Comparison of ENCODE assay signal across 10 cellular contexts in the genomic region with DNA sequence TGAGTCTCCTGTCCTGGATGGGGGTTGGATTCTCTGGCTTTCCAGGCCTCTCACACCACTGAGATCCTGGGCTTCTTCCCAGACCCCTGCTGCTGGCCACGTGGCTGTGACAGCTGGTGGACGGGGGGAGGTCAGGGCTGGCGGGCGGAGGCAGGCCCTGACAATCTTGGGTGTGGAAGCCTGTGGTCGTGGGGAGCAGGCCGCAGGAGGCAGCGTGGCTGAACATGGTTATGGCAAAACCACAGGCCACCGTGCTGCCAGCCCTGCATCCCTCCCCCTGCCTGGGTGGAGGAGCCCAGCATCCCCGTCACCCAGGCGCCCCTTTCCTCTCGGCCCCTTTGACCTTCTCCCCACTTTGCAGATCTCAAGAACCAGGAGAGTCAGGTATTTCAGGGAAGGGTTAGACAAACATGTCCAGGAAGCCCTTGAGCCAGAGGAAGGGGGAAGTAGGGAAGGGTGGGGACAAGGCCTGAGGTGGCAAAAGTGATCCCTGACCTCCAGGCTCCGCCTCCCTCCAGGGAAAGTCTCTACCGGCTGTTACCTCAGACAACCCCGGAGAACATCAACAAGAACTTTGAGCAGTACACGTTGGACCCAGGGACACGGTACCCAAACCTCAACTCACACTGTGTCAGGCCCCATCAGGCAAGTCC.
A peak's percentile ranks its signal among the peaks of the same experiment; 100 is the strongest.
DNase-seq lines count a peak whose midpoint lies in the region; ATAC-seq and TF ChIP-seq lines count a peak whose summit lies in the region.
"Had no signal": no experiment of that assay in that cellular context is flagged by ENCODE, and none has a peak within 500 bp of the region (broad histone marks: within the 10 kb centered on the region; RNA-seq: fewer than 3 reads in every experiment).

No MANE protein-coding gene starts in this region.

- H3K27ac Mint-ChIP-seq in activated CD4-positive, alpha-beta T cell treated with anti-CD3 and anti-CD28 coated beads, Interleukin-2, amount 10 ng/mL, durations not matched to agents 24 days and 14 days: peak overlapping the region; percentile 48
- peak overlapping the region in 4 of 9 donors; percentile 5 to 91 (median 58) for H3K27ac Mint-ChIP-seq in naive thymus-derived CD4-positive, alpha-beta T cell

- H3K27ac ChIP-seq in liver (ENCODE audit: low read depth in 1 of 2, low read length in 2 of 2) (peak overlapping the region in 1 of 2 donors; percentile 15), upper lobe of right lung (peak overlapping the region; percentile 76)
- no peak overlapping the region for H3K27ac ChIP-seq in naive thymus-derived CD4-positive, alpha-beta T cell (ENCODE audit: low read depth, low read length)
- H3K27ac ChIP-seq: A549 had no signal

- POLR2A ChIA-PET in naive thymus-derived CD4-positive, alpha-beta T cell (lab: Charles Lee): no interaction called here

- WGBS in liver: 57% methylated on average over 16 of the region's 16 CpGs

- H3K9me3 Mint-ChIP-seq in activated CD4-positive, alpha-beta T cell treated with anti-CD3 and anti-CD28 coated beads, Interleukin-2, amount 10 ng/mL, durations not matched to agents 24 days and 14 days: no peaks in the 10 kb centered on the region
- no peaks in the 10 kb centered on the region for H3K9me3 Mint-ChIP-seq in naive thymus-derived CD4-positive, alpha-beta T cell

- no peak for TF ChIP-seq RAD21 in liver (IDR thresholded peaks at IDR 0.05)

- intact Hi-C loops in activated CD4-positive, alpha-beta T cell treated with anti-CD3 and anti-CD28 coated beads, Interleukin-2, amount 10 ng/mL, durations not matched to agents 24 days and 14 days (cut with micrococcal nuclease): no loop called here
- intact Hi-C loops in upper lobe of right lung (cut with DNase I): no loop called here
- intact Hi-C loops in naive thymus-derived CD4-positive, alpha-beta T cell (cut with micrococcal nuclease): loop anchor here in 1 of 2 donors (5.0 kb wide), 1 partner anchor 135 kb away; no protein-coding TSS in a partner anchor

- ATAC-seq in upper lobe of right lung (peak; percentile 78), GM18868 (IDR thresholded peaks at IDR 0.05; ENCODE audit: unreplicated experiment) (no peak)
- no peak for ATAC-seq in naive thymus-derived CD4-positive, alpha-beta T cell
- ATAC-seq: A549 had no signal

- H3K4me1 ChIP-seq in liver (ENCODE audit: control insufficient read depth in 4 of 4, insufficient read depth in 4 of 4, low read length in 3 of 4): peaks cover 8 to 51% (median 38%) of the 10 kb centered on the region in 4 donors
- H3K4me1 ChIP-seq in upper lobe of right lung: peaks cover 65% of the 10 kb centered on the region
- H3K4me1 ChIP-seq in naive thymus-derived CD4-positive, alpha-beta T cell (ENCODE audit: control insufficient read depth in 2 of 2, insufficient read depth in 2 of 2, low read length in 2 of 2): peaks cover 36 to 42% of the 10 kb centered on the region in 2 donors

- H3K4me3 Mint-ChIP-seq in activated CD4-positive, alpha-beta T cell treated with anti-CD3 and anti-CD28 coated beads, Interleukin-2, amount 10 ng/mL, durations not matched to agents 24 days and 14 days: peak overlapping the region; percentile 43
- H3K4me3 Mint-ChIP-seq in naive thymus-derived CD4-positive, alpha-beta T cell: peak overlapping the region in 1 of 10 donors; percentile 29

- H3K27me3 ChIP-seq in liver (ENCODE audit: control insufficient read depth in 4 of 4, insufficient read depth in 4 of 4, low read length in 3 of 4) (no peaks in the 10 kb centered on the region), upper lobe of right lung (no peaks in the 10 kb centered on the region)
- H3K27me3 ChIP-seq in naive thymus-derived CD4-positive, alpha-beta T cell (ENCODE audit: control insufficient read depth in 2 of 2, insufficient read depth in 2 of 2, low read length in 2 of 2): no peaks in the 10 kb centered on the region

- H3K9me3 ChIP-seq in liver (ENCODE audit: control insufficient read depth in 4 of 4, low read length in 3 of 4): no peaks in the 10 kb centered on the region
- no peaks in the 10 kb centered on the region for H3K9me3 ChIP-seq in upper lobe of right lung
- H3K9me3 ChIP-seq in naive thymus-derived CD4-positive, alpha-beta T cell (ENCODE audit: control insufficient read depth in 2 of 3, low read length in 3 of 3): no peaks in the 10 kb centered on the region
- H3K9me3 ChIP-seq: A549 had no signal

- H3K36me3 Mint-ChIP-seq in activated CD4-positive, alpha-beta T cell treated with anti-CD3 and anti-CD28 coated beads, Interleukin-2, amount 10 ng/mL, durations not matched to agents 24 days and 14 days (ENCODE audit: low read depth): peaks cover 87% of the 10 kb centered on the region
- peaks cover 0 to 65% (median 5%) of the 10 kb centered on the region in 5 donors for H3K36me3 Mint-ChIP-seq in naive thymus-derived CD4-positive, alpha-beta T cell

- peaks cover 52% of the 10 kb centered on the region for H3K4me1 Mint-ChIP-seq in activated CD4-positive, alpha-beta T cell treated with anti-CD3 and anti-CD28 coated beads, Interleukin-2, amount 10 ng/mL, durations not matched to agents 24 days and 14 days
- H3K4me1 Mint-ChIP-seq in naive thymus-derived CD4-positive, alpha-beta T cell: peaks cover 34 to 56% (median 47%) of the 10 kb centered on the region in 7 donors

- TF ChIP-seq CTCF in liver (IDR thresholded peaks at IDR 0.05; ENCODE audit: low read depth, low read length, missing input control) (no peak), upper lobe of right lung (IDR thresholded peaks at IDR 0.05) (no peak)

- H3K36me3 ChIP-seq in liver (ENCODE audit: control insufficient read depth in 4 of 4, insufficient read depth in 3 of 4, low read depth in 1 of 4, low read length in 3 of 4) (peaks cover 0 to 23% (median 9%) of the 10 kb centered on the region in 4 donors), upper lobe of right lung (peaks cover 37% of the 10 kb centered on the region)
- H3K36me3 ChIP-seq in naive thymus-derived CD4-positive, alpha-beta T cell (ENCODE audit: control insufficient read depth in 2 of 3, insufficient read depth in 3 of 3, low read length in 3 of 3): peaks cover 0 to 3% (median 0%) of the 10 kb centered on the region in 3 experiments

- CTCF ChIA-PET in naive thymus-derived CD4-positive, alpha-beta T cell (lab: Charles Lee): interaction anchor here (4.3 kb wide), 1 partner anchor 14 kb away, joined by 38 read pairs; no protein-coding TSS in a partner anchor

- no peaks in the 10 kb centered on the region for H3K27me3 Mint-ChIP-seq in activated CD4-positive, alpha-beta T cell treated with anti-CD3 and anti-CD28 coated beads, Interleukin-2, amount 10 ng/mL, durations not matched to agents 24 days and 14 days
- no peaks in the 10 kb centered on the region for H3K27me3 Mint-ChIP-seq in naive thymus-derived CD4-positive, alpha-beta T cell

- H3K4me3 ChIP-seq in liver (ENCODE audit: low read depth in 1 of 3, low read length in 3 of 3): no peak overlapping the region
- H3K4me3 ChIP-seq in upper lobe of right lung: no peak overlapping the region
- H3K4me3 ChIP-seq in naive thymus-derived CD4-positive, alpha-beta T cell (ENCODE audit: low read length): no peak overlapping the region
- H3K4me3 ChIP-seq: A549 had no signal

- H3K9ac ChIP-seq in liver (ENCODE audit: low read depth in 1 of 2, low read length in 2 of 2): no peak overlapping the region

- no peak for DNase-seq in activated CD4-positive, alpha-beta T cell treated with anti-CD3 and anti-CD28 coated beads, Interleukin-2, amount 10 ng/mL, durations not matched to agents 24 days and 14 days
- no peak for DNase-seq in activated CD4-positive, alpha-beta T cell treated with anti-CD3 and anti-CD28 coated beads, Interleukin-2, amount 50 U/mL, for 4 hours
- peak; percentile 35 to 74 for DNase-seq in cerebellar nuclear complex (lab: John Stamatoyannopoulos, UW)
- peak; percentile 82 for DNase-seq in upper lobe of right lung
- DNase-seq in naive thymus-derived CD4-positive, alpha-beta T cell: no peak
- no peak for DNase-seq in NCI-H1930 (lab: John Stamatoyannopoulos, UW)
- DNase-seq: KG1 had no signal

TF ChIP-seq in liver, 16 proteins besides CTCF, POLR2A, EP300 and RAD21 (continues in another document):
- TF ChIP-seq, protein P1, sequence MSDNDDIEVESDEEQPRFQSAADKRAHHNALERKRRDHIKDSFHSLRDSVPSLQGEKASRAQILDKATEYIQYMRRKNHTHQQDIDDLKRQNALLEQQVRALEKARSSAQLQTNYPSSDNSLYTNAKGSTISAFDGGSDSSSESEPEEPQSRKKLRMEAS (IDR thresholded peaks at IDR 0.05): no peak
- TF ChIP-seq FOXA1 (IDR thresholded peaks at IDR 0.05) (peak; percentile 65), NR2F2 (IDR thresholded peaks at IDR 0.05) (peak; percentile 50), JUND (IDR thresholded peaks at IDR 0.05) (peak in 1 of 2 donors; percentile 13), HNF4A (conservative IDR thresholded peaks at IDR 0.05) (peak; percentile 98 to 99), TAF1 (conservative IDR thresholded peaks at IDR 0.05) (no peak), GABPA (IDR thresholded peaks at IDR 0.05 in 1 of 2, conservative IDR thresholded peaks at IDR 0.05 in 1 of 2) (no peak), FOXA2 (IDR thresholded peaks at IDR 0.05) (peak; percentile 63), RXRA (IDR thresholded peaks at IDR 0.05) (peak; percentile 95 to 97), HNF4G (IDR thresholded peaks at IDR 0.05) (peak; percentile 98), YY1 (IDR thresholded peaks at IDR 0.05) (no peak)
- TF ChIP-seq, protein P2, sequence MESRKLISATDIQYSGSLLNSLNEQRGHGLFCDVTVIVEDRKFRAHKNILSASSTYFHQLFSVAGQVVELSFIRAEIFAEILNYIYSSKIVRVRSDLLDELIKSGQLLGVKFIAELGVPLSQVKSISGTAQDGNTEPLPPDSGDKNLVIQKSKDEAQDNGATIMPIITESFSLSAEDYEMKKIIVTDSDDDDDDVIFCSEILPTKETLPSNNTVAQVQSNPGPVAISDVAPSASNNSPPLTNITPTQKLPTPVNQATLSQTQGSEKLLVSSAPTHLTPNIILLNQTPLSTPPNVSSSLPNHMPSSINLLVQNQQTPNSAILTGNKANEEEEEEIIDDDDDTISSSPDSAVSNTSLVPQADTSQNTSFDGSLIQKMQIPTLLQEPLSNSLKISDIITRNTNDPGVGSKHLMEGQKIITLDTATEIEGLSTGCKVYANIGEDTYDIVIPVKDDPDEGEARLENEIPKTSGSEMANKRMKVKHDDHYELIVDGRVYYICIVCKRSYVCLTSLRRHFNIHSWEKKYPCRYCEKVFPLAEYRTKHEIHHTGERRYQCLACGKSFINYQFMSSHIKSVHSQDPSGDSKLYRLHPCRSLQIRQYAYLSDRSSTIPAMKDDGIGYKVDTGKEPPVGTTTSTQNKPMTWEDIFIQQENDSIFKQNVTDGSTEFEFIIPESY (IDR thresholded peaks at IDR 0.05): no peak

Comparison
In these comparisons a context has a peak if more than half of its experiments do, and no peak if none do; other contexts are left out.
1. DNase-seq: peak in cerebellar nuclear complex (2 of 2) and upper lobe of right lung (single experiment); none in activated CD4-positive, alpha-beta T cell treated with anti-CD3 and anti-CD28 coated beads, Interleukin-2, amount 10 ng/mL, durations not matched to agents 24 days and 14 days (single experiment), activated CD4-positive, alpha-beta T cell treated with anti-CD3 and anti-CD28 coated beads, Interleukin-2, amount 50 U/mL, for 4 hours (0 of 2), naive thymus-derived CD4-positive, alpha-beta T cell (0 of 9) and NCI-H1930 (0 of 2).